ENCODE assay signal across 1 cellular context in genomic region chr2:96554293-96555145, GRCh38.
TF ChIP-seq lines count a peak whose summit lies in the region.

No MANE protein-coding gene starts in this region.

TF ChIP-seq in GM23338, 12 proteins besides CTCF, POLR2A, EP300 and RAD21 (continued from another document):
- TF ChIP-seq, protein P1, sequence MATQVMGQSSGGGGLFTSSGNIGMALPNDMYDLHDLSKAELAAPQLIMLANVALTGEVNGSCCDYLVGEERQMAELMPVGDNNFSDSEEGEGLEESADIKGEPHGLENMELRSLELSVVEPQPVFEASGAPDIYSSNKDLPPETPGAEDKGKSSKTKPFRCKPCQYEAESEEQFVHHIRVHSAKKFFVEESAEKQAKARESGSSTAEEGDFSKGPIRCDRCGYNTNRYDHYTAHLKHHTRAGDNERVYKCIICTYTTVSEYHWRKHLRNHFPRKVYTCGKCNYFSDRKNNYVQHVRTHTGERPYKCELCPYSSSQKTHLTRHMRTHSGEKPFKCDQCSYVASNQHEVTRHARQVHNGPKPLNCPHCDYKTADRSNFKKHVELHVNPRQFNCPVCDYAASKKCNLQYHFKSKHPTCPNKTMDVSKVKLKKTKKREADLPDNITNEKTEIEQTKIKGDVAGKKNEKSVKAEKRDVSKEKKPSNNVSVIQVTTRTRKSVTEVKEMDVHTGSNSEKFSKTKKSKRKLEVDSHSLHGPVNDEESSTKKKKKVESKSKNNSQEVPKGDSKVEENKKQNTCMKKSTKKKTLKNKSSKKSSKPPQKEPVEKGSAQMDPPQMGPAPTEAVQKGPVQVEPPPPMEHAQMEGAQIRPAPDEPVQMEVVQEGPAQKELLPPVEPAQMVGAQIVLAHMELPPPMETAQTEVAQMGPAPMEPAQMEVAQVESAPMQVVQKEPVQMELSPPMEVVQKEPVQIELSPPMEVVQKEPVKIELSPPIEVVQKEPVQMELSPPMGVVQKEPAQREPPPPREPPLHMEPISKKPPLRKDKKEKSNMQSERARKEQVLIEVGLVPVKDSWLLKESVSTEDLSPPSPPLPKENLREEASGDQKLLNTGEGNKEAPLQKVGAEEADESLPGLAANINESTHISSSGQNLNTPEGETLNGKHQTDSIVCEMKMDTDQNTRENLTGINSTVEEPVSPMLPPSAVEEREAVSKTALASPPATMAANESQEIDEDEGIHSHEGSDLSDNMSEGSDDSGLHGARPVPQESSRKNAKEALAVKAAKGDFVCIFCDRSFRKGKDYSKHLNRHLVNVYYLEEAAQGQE (IDR thresholded peaks at IDR 0.05; ENCODE audit: unreplicated experiment), result no peak
- TF ChIP-seq, protein P2, sequence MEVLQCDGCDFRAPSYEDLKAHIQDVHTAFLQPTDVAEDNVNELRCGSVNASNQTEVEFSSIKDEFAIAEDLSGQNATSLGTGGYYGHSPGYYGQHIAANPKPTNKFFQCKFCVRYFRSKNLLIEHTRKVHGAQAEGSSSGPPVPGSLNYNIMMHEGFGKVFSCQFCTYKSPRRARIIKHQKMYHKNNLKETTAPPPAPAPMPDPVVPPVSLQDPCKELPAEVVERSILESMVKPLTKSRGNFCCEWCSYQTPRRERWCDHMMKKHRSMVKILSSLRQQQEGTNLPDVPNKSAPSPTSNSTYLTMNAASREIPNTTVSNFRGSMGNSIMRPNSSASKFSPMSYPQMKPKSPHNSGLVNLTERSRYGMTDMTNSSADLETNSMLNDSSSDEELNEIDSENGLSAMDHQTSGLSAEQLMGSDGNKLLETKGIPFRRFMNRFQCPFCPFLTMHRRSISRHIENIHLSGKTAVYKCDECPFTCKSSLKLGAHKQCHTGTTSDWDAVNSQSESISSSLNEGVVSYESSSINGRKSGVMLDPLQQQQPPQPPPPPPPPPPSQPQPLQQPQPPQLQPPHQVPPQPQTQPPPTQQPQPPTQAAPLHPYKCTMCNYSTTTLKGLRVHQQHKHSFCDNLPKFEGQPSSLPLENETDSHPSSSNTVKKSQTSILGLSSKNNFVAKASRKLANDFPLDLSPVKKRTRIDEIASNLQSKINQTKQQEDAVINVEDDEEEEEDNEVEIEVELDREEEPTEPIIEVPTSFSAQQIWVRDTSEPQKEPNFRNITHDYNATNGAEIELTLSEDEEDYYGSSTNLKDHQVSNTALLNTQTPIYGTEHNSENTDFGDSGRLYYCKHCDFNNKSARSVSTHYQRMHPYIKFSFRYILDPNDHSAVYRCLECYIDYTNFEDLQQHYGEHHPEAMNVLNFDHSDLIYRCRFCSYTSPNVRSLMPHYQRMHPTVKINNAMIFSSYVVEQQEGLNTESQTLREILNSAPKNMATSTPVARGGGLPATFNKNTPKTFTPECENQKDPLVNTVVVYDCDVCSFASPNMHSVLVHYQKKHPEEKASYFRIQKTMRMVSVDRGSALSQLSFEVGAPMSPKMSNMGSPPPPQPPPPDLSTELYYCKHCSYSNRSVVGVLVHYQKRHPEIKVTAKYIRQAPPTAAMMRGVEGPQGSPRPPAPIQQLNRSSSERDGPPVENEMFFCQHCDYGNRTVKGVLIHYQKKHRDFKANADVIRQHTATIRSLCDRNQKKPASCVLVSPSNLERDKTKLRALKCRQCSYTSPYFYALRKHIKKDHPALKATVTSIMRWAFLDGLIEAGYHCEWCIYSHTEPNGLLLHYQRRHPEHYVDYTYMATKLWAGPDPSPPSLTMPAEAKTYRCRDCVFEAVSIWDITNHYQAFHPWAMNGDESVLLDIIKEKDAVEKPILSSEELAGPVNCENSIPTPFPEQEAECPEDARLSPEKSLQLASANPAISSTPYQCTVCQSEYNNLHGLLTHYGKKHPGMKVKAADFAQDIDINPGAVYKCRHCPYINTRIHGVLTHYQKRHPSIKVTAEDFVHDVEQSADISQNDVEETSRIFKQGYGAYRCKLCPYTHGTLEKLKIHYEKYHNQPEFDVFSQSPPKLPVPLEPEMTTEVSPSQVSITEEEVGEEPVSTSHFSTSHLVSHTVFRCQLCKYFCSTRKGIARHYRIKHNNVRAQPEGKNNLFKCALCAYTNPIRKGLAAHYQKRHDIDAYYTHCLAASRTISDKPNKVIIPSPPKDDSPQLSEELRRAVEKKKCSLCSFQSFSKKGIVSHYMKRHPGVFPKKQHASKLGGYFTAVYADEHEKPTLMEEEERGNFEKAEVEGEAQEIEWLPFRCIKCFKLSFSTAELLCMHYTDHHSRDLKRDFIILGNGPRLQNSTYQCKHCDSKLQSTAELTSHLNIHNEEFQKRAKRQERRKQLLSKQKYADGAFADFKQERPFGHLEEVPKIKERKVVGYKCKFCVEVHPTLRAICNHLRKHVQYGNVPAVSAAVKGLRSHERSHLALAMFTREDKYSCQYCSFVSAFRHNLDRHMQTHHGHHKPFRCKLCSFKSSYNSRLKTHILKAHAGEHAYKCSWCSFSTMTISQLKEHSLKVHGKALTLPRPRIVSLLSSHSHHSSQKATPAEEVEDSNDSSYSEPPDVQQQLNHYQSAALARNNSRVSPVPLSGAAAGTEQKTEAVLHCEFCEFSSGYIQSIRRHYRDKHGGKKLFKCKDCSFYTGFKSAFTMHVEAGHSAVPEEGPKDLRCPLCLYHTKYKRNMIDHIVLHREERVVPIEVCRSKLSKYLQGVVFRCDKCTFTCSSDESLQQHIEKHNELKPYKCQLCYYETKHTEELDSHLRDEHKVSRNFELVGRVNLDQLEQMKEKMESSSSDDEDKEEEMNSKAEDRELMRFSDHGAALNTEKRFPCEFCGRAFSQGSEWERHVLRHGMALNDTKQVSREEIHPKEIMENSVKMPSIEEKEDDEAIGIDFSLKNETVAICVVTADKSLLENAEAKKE (CRISPR knock-in tag; IDR thresholded peaks at IDR 0.05), result no peak
- TF ChIP-seq EZH2phosphoT487 (IDR thresholded peaks at IDR 0.05; ENCODE audit: unreplicated experiment) (no peak), POLR2AphosphoS5 (IDR thresholded peaks at IDR 0.05; ENCODE audit: low read depth) (no peak), ZNF331 (CRISPR knock-in tag; IDR thresholded peaks at IDR 0.05; ENCODE audit: low read depth) (no peak), STAT1 (IDR thresholded peaks at IDR 0.05; ENCODE audit: unreplicated experiment) (no peak)
